Comparison of ENCODE assay signal across 22 cellular contexts in genomic region chr6:53939830-53940229, GRCh38.
"Had no signal": no experiment of that assay in that cellular context is flagged by ENCODE, and none has a peak within 500 bp of the region (broad histone marks: within the 10 kb centered on the region; RNA-seq: fewer than 3 reads in every experiment).

No MANE protein-coding gene starts in this region.

- H3K27ac Mint-ChIP-seq: nephron, progenitor cell of endocrine pancreas had no signal

- H3K4me3 Mint-ChIP-seq: naive B cell, nephron had no signal

- FAIRE-seq: kidney, small intestine had no signal

- H3K9me3 ChIP-seq: colonic mucosa, esophagus muscularis mucosa, gastroesophageal sphincter, left ventricle myocardium inferior, pancreas, suprapubic skin, thyroid gland, upper lobe of left lung, uterus had no signal

- H3K36me3 ChIP-seq: colonic mucosa, esophagus muscularis mucosa, gastroesophageal sphincter, left ventricle myocardium inferior, pancreas, suprapubic skin, thyroid gland, upper lobe of left lung, uterus had no signal

- H3K4me1 Mint-ChIP-seq: naive B cell had no signal

- H3K9me3 Mint-ChIP-seq: nephron had no signal

- ATAC-seq: gastroesophageal sphincter, left cardiac atrium, pancreas, right cardiac atrium had no signal

- H3K27me3 ChIP-seq: colonic mucosa, esophagus muscularis mucosa, gastroesophageal sphincter, pancreas, suprapubic skin, thyroid gland, upper lobe of left lung, uterus had no signal

- H3K4me1 ChIP-seq: colonic mucosa, pancreas, suprapubic skin, upper lobe of left lung, uterus had no signal

- H3K27ac ChIP-seq: colonic mucosa, esophagus muscularis mucosa, gastroesophageal sphincter, left ventricle myocardium inferior, pancreas, suprapubic skin, thyroid gland, upper lobe of left lung, uterus had no signal

- H3K4me3 ChIP-seq: colonic mucosa, esophagus muscularis mucosa, gastroesophageal sphincter, left ventricle myocardium inferior, lung, pancreas, suprapubic skin, thyroid gland, upper lobe of left lung, uterus had no signal

- DNase-seq: colonic mucosa; effector CD4-positive, alpha-beta T cell; kidney; left cardiac atrium; left ventricle myocardium inferior; mesenchymal stem cell; naive B cell; occipital lobe; pancreas; right cardiac atrium; small intestine; stimulated activated CD4-positive, alpha-beta T cell treated with anti-CD3 and anti-CD28 coated beads, Interleukin-12 subunit alpha, Interleukin-12 subunit beta, amount 100 ng/mL, for 4 hours; stimulated activated naive CD4-positive, alpha-beta T cell; thyroid gland; upper lobe of left lung; uterus had no signal
